11 cellular contexts compared by ENCODE assay signal in the genomic region with DNA sequence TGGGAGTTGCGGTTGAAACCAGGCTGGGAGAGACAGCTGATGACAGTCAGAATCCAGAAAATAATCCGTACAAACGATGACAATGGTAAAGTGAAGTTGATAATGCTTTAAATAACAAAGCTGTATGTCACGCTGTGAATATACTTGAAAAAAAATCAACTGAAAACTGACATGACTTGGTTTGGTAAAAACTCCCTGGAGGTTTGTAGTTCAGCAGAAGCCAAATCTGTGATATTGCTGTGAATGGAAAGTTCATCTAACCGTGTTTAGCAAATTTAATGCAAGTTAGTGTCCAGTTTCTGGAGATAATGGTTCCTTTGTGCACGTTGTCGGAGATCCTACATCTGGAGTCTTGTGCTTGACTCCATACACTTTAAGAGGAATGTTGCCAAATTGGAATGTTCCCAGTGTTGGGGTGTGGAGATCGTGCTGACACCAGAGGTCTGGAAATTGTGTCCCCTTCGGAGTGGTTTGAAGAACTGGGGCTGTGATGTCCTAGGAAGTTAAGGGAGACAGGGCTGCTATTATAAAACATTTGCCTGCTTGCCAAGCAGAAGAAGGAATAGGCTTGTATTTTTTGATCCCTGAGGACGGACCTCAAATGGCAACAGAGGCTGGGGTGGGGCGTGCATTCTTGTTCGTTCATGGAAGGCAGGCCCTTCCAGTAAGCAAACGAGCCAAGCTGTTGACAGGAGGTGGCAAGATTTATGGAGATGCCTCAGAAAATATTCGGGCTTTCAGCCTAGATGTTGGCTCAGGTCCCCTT. TPM values are rescaled to one million over a fixed set of nuclear protein-coding genes. Genes with fewer than 3 reads are reported as not detected.
DNase-seq lines count a peak whose midpoint lies in the region; ATAC-seq, FAIRE-seq and TF ChIP-seq lines count a peak whose summit lies in the region.
"Had no signal": no experiment of that assay in that cellular context is flagged by ENCODE, and none has a peak within 500 bp of the region (broad histone marks: within the 10 kb centered on the region; RNA-seq: fewer than 3 reads in every experiment).

No MANE protein-coding gene starts in this region.

- H2AFZ ChIP-seq in K562 (ENCODE audit: low read depth, low read length) (no peak overlapping the region), keratinocyte (ENCODE audit: control insufficient read depth, low read length) (peak overlapping the region; percentile 60), smooth muscle cell (ENCODE audit: low read depth) (no peak overlapping the region)

- DNase-seq in ELR (ENCODE audit: low read depth): peak; percentile 43
- no peak for DNase-seq in K562 (ENCODE audit: extremely low read depth in 1 of 4, low spot score in 3 of 4)
- DNase-seq in keratinocyte (ENCODE audit: low read depth, low spot score): no peak
- DNase-seq in smooth muscle cell (lab: John Stamatoyannopoulos, UW; ENCODE audit: unreplicated experiment): no peak
- DNase-seq: central memory CD4-positive, alpha-beta T cell; stimulated activated CD4-positive, alpha-beta T cell treated with anti-CD3 and anti-CD28 coated beads, Interleukin-4, amount 100 ng/mL, for 1 hour had no signal

- dilution Hi-C loops in keratinocyte (cut with MboI; ENCODE audit: extremely low pct_ligation_motif_present, low sequenced_read_pairs): no loop called here

- POLR2A ChIA-PET in K562 (lab: Yijun Ruan, JAX): interaction anchor here (1.6 kb wide), 1 partner anchor 12 kb away, joined by 4 read pairs; no protein-coding TSS in a partner anchor

- no peaks in the 10 kb centered on the region for H3K9me1 ChIP-seq in K562 (ENCODE audit: control insufficient read depth, insufficient read depth, low read length)
- peaks cover 2% of the 10 kb centered on the region for H3K9me1 ChIP-seq in keratinocyte (ENCODE audit: control insufficient read depth, extremely low read depth, insufficient read depth, low read length)

- H3K4me2 ChIP-seq in K562 (ENCODE audit: insufficient read depth, low read length) (no peak overlapping the region), keratinocyte (ENCODE audit: control insufficient read depth, extremely low read depth, insufficient read depth, low read depth, low read length) (peak overlapping the region; percentile 83), smooth muscle cell (peak overlapping the region; percentile 81)

- in situ Hi-C loops in K562 (cut with MboI): no loop called here

- no peaks in the 10 kb centered on the region for H4K20me1 ChIP-seq in K562 (replicated peaks; ENCODE audit: control insufficient read depth, insufficient read depth, low read length)
- H4K20me1 ChIP-seq in keratinocyte (ENCODE audit: control insufficient read depth, extremely low read depth, insufficient read depth, low read length): no peaks in the 10 kb centered on the region
- peaks cover 83% of the 10 kb centered on the region for H4K20me1 ChIP-seq in smooth muscle cell (ENCODE audit: low read depth)

- H3K27ac ChIP-seq in K562 (ENCODE audit: extremely low read depth, low read depth, low read length) (no peak overlapping the region), keratinocyte (ENCODE audit: control insufficient read depth, insufficient read depth, low read length) (peak overlapping the region; percentile 78), smooth muscle cell (ENCODE audit: low read depth) (peak overlapping the region; percentile 88)
- H3K27ac ChIP-seq: SJSA1 had no signal

- H3K79me2 ChIP-seq in K562 (ENCODE audit: control insufficient read depth, insufficient read depth, low read length) (no peaks in the 10 kb centered on the region), keratinocyte (ENCODE audit: control insufficient read depth, insufficient read depth, low read length) (peaks cover 93% of the 10 kb centered on the region), smooth muscle cell (ENCODE audit: low read depth) (peaks cover 88% of the 10 kb centered on the region)

- peaks cover 44% of the 10 kb centered on the region for H3F3A ChIP-seq in smooth muscle cell (ENCODE audit: low read depth)

- intact Hi-C loops in K562 (cut with micrococcal nuclease): no loop called here

- FAIRE-seq in K562 (lab: Jason Lieb, UNC) (no peak), keratinocyte (lab: Jason Lieb, UNC) (peak; percentile 81)

- H3K4me1 ChIP-seq in K562 (replicated peaks in 1 of 2; ENCODE audit: control insufficient read depth in 2 of 2, insufficient read depth in 2 of 2, low read length in 2 of 2) (peaks cover 0 to 8% of the 10 kb centered on the region in 2 experiments; a peak in 4 of 5 replicates), keratinocyte (ENCODE audit: control insufficient read depth, extremely low read depth, insufficient read depth, low read length) (peaks cover 76% of the 10 kb centered on the region), smooth muscle cell (ENCODE audit: low read depth) (peaks cover 38% of the 10 kb centered on the region)

- CTCF ChIA-PET in K562 (lab: Yijun Ruan, JAX; ENCODE audit: low intra/inter-chr PET ratio): no interaction called here

- H3K9me3 ChIP-seq in K562 (replicated peaks; ENCODE audit: control insufficient read depth, insufficient read depth, low read depth, low read length): no peaks in the 10 kb centered on the region
- no peaks in the 10 kb centered on the region for H3K9me3 ChIP-seq in keratinocyte (ENCODE audit: control insufficient read depth, low read depth, low read length)
- no peaks in the 10 kb centered on the region for H3K9me3 ChIP-seq in smooth muscle cell (replicated peaks; ENCODE audit: low read depth)
- H3K9me3 ChIP-seq: SJSA1 had no signal

- BruUV-seq in K562 (replicated peaks; lab: Mats Ljungman, UMichigan): no TSS peak

- no peak overlapping the region for H3K9ac ChIP-seq in K562 (ENCODE audit: insufficient read depth in 1 of 2, low read depth in 2 of 2, low read length in 2 of 2)
- peak overlapping the region; percentile 73 for H3K9ac ChIP-seq in keratinocyte (ENCODE audit: control insufficient read depth, extremely low read depth, insufficient read depth, low read length)
- H3K9ac ChIP-seq in smooth muscle cell (ENCODE audit: low read depth): peak overlapping the region; percentile 64

- no peak for TF ChIP-seq CTCF in K562 (IDR thresholded peaks at IDR 0.05 in 2 of 3, conservative IDR thresholded peaks at IDR 0.05 in 1 of 3; ENCODE audit: insufficient read depth in 2 of 3, low read depth in 1 of 3, low read length in 3 of 3)
- TF ChIP-seq CTCF in keratinocyte (optimal IDR thresholded peaks at IDR 0.05 in 1 of 3, IDR thresholded peaks at IDR 0.05 in 1 of 3, conservative IDR thresholded peaks at IDR 0.05 in 1 of 3; ENCODE audit: extremely low read depth in 1 of 3, insufficient read depth in 2 of 3, low read length in 3 of 3): no peak
- TF ChIP-seq CTCF in smooth muscle cell (IDR thresholded peaks at IDR 0.05; ENCODE audit: borderline replicate concordance, insufficient read depth, poor library complexity, severe bottlenecking): no peak

- ATAC-seq in K562 (no peak), HG03175 (IDR thresholded peaks at IDR 0.05; ENCODE audit: unreplicated experiment) (no peak), HG02610 (IDR thresholded peaks at IDR 0.05; ENCODE audit: unreplicated experiment) (no peak), GM18502 (IDR thresholded peaks at IDR 0.05; ENCODE audit: poor library complexity, unreplicated experiment) (no peak), GM21423 (IDR thresholded peaks at IDR 0.05; ENCODE audit: unreplicated experiment) (no peak)

- no peak for TF ChIP-seq POLR2A in K562 (conservative IDR thresholded peaks at IDR 0.05)

- TF ChIP-seq EP300 in K562 (IDR thresholded peaks at IDR 0.05; ENCODE audit: low read length): no peak

- H3K4me3 ChIP-seq in K562 (no peak overlapping the region), keratinocyte (ENCODE audit: control insufficient read depth in 2 of 3, extremely low read depth in 1 of 3, insufficient read depth in 2 of 3, low read depth in 1 of 3, low read length in 3 of 3) (peak overlapping the region in 2 of 3 experiments; percentile 55 to 66), smooth muscle cell (peak overlapping the region; percentile 25)
- H3K4me3 ChIP-seq: SJSA1 had no signal

- TF ChIP-seq RAD21 in K562 (CRISPR knock-in tag; conservative IDR thresholded peaks at IDR 0.05 in 1 of 2, IDR thresholded peaks at IDR 0.05 in 1 of 2): no peak

- 3% methylated on average over 14 of the region's 14 CpGs for WGBS in K562 (ENCODE audit: insufficient coverage, low coverage, missing lambda C conversion rate)
- 14% methylated on average over 14 of the region's 14 CpGs for WGBS in smooth muscle cell (ENCODE audit: low lambda C conversion rate)

- H3K36me3 ChIP-seq in K562 (ENCODE audit: control insufficient read depth, insufficient read depth, low read length) (no peaks in the 10 kb centered on the region), keratinocyte (ENCODE audit: control insufficient read depth in 2 of 2, extremely low read depth in 1 of 2, insufficient read depth in 2 of 2, low read length in 2 of 2) (peaks cover 0 to 4% of the 10 kb centered on the region in 2 experiments), smooth muscle cell (ENCODE audit: low read depth) (no peaks in the 10 kb centered on the region)
- H3K36me3 ChIP-seq: SJSA1 had no signal

- H3K27me3 ChIP-seq in K562 (ENCODE audit: control insufficient read depth in 2 of 2, insufficient read depth in 2 of 2, low read length in 2 of 2) (peaks cover 15 to 24% of the 10 kb centered on the region in 2 experiments), keratinocyte (ENCODE audit: control insufficient read depth, extremely low read depth, insufficient read depth, low read length) (no peaks in the 10 kb centered on the region), smooth muscle cell (ENCODE audit: low read depth) (no peaks in the 10 kb centered on the region)
- H3K27me3 ChIP-seq: SJSA1 had no signal

RNA-seq across cellular contexts. Expression of a gene that starts 30.6 kb away (rescaled TPM):
- total RNA-seq in K562 (2011; cell fraction: chromatin; rRNA removed; ENCODE audit: low replicate concordance): 6.9 and 13.8 TPM in 2 replicates
- 2.0 and 3.2 TPM in 2 replicates for total RNA-seq in K562 (2011; cell fraction: nucleolus; rRNA removed)
- 5.1 and 5.3 TPM in 2 replicates for total RNA-seq in K562 (2011; cell fraction: nucleoplasm; rRNA removed)
- total RNA-seq in K562 (2014; rRNA removed): 2.9 and 3.5 TPM in 2 replicates
- 2.2 TPM in 2 replicates for total RNA-seq in K562 (2014; rRNA removed; fragmentation: Illumina TruSeq; extraction: Trizol)
- 1.8 and 1.9 TPM in 2 replicates for total RNA-seq in K562 (2015; rRNA removed; fragmentation: Illumina TruSeq; extraction: Trizol)
- 3.5 and 3.6 TPM in 2 replicates for total RNA-seq in K562 (2021)
- polyA plus RNA-seq in K562 (2011; rRNA removed): 0.95 and 2.9 TPM in 2 replicates
- polyA plus RNA-seq in K562 (2011; cell fraction: cytosol; rRNA removed): 0.47 and 0.78 TPM in 2 replicates
- polyA plus RNA-seq in K562 (2011; cell fraction: nucleus; rRNA removed): 1.4 and 3.0 TPM in 2 replicates
- 1.9 and 2.0 TPM in 2 replicates for polyA plus RNA-seq in K562 (2012)
- 1.7 and 1.8 TPM in 2 replicates for polyA plus RNA-seq in K562 (2014; fragmentation: Illumina TruSeq; extraction: Trizol)
- under 1 TPM; 0.46 to 0.59 TPM for polyA plus RNA-seq in K562 (2014; fragmentation: Nextera tagmentation; extraction: Ambion mirVana)
- 1.2 and 2.9 TPM in 2 replicates for polyA plus RNA-seq in K562 (2014; rRNA removed)
- 4.5 and 4.7 TPM in 2 replicates for polyA minus RNA-seq in K562 (2011; rRNA and poly(A)+ RNA removed)
- polyA minus RNA-seq in K562 (2011; cell fraction: cytosol; rRNA and poly(A)+ RNA removed): 0.55 and 1.7 TPM in 2 replicates
- 3.9 and 4.2 TPM in 2 replicates for polyA minus RNA-seq in K562 (2011; cell fraction: nucleus; rRNA and poly(A)+ RNA removed)
- 53.6 to 83.5 TPM (median 62.0 TPM) in 3 replicates for polyA plus RNA-seq in keratinocyte
- polyA plus RNA-seq in keratinocyte (2011; ENCODE audit: low read depth): 74.9 TPM
- polyA plus RNA-seq in keratinocyte (2011; cell fraction: cytosol; rRNA removed): 32.0 and 75.4 TPM in 2 replicates
- 101 and 133 TPM in 2 replicates for polyA plus RNA-seq in keratinocyte (2011; cell fraction: nucleus; rRNA removed)
- polyA plus RNA-seq in keratinocyte (2012; ENCODE audit: low replicate concordance): 25.4 and 60.2 TPM in 2 replicates
- polyA minus RNA-seq in keratinocyte: 48.5 to 186 TPM (median 78.5 TPM) in 3 replicates
- 37.2 TPM for polyA minus RNA-seq in keratinocyte (2011; cell fraction: cytosol; rRNA and poly(A)+ RNA removed)
- 116 and 242 TPM in 2 replicates for polyA minus RNA-seq in keratinocyte (2011; cell fraction: nucleus; rRNA and poly(A)+ RNA removed)
- 150 and 156 TPM in 2 replicates for total RNA-seq in smooth muscle cell
- polyA plus RNA-seq in smooth muscle cell: 45.7 and 79.1 TPM in 2 replicates

Comparison
In these comparisons a context has a peak if more than half of its experiments do, and no peak if none do; other contexts are left out.
1. H3K9ac ChIP-seq: peak in keratinocyte (single experiment) and smooth muscle cell (single experiment); none in K562 (0 of 2).
2. RNA of a gene that starts 30.6 kb away (polyA plus RNA-seq): 25.4 to 133 TPM in keratinocyte and 45.7 to 79.1 TPM in smooth muscle cell; 0.46 to 3.0 TPM in K562; every median in the first group is over 4 times any median in the second.